ENCODE assay signal across 20 cellular contexts in the genomic region with DNA sequence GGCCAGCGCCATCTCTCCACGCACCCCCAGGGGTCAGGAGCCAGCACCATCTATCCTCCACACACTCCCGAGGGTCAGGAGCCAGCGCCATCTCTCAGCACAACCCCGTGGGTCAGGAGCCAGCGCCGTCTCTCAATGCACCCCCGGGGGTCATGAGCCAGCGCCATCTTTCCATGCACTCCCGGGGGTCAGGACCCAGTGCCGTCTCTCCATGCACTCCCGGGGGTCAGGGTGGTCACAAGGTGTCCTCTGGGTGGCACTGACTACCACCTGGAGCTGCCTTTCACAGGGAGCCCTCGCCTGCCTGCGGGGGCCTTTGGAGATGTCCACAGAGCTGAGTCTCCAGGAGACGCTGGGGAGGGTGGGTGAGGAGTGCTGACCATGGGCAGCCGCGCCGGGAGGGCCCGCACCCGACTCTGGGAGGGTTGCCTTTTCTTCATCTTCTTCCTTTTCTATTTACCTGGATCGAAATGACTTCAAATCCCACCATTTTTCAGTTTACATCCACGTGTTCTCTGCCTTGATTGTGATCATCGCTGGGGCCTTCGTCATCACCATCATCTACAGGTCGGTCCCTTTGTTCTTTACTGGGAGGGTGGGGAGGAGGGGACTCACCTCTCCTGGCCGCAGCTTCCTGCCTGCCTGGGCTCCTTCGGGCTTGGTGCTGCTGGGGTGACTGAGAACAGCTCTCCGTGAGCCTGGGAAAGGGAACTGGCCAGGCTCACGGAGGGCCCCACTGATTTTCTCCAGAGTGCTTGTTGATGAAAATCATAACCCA. TPM values are rescaled to one million over a fixed set of nuclear protein-coding genes. Genes with fewer than 3 reads are reported as not detected.
DNase-seq lines count a peak whose midpoint lies in the region; ATAC-seq and TF ChIP-seq lines count a peak whose summit lies in the region.
"Had no signal": no experiment of that assay in that cellular context is flagged by ENCODE, and none has a peak within 500 bp of the region (broad histone marks: within the 10 kb centered on the region; RNA-seq: fewer than 3 reads in every experiment).

No MANE protein-coding gene starts in this region.

- H3K9me3 ChIP-seq in right atrium auricular region (no peaks in the 10 kb centered on the region), heart left ventricle (no peaks in the 10 kb centered on the region), colonic mucosa (no peaks in the 10 kb centered on the region)

- DNase-seq in right atrium auricular region (ENCODE audit: low spot score) (peak; percentile 38), heart left ventricle (no peak), colonic mucosa (peak; percentile 14), mucosa of gallbladder (ENCODE audit: low spot score) (peak; percentile 9), NOMO-1 treated with dmso at 0.1 percent for 144 hours (lab: John Stamatoyannopoulos, UW; ENCODE audit: unreplicated experiment) (no peak), midbrain (lab: John Stamatoyannopoulos, UW) (no peak), UCSD-AML1 (lab: John Stamatoyannopoulos, UW; ENCODE audit: unreplicated experiment) (no peak)
- DNase-seq: ACHN; Calu3; CD4-positive, CD25-positive, alpha-beta regulatory T cell; KG1; NCI-H1417 treated with DMSO at 0.1 percent for 48 hours; NCI-H1930; NCI-H446; NCI-H69; NK-92 treated with Interleukin-12 subunit alpha and Interleukin-12 subunit beta, amount 100 ng/mL, for 24 hours; OCI-M1; SHP77 treated with DMSO at 0.1 percent for 48 hours had no signal

- H3K4me3 ChIP-seq in right atrium auricular region (no peak overlapping the region), heart left ventricle (no peak overlapping the region), colonic mucosa (no peak overlapping the region)

- TF ChIP-seq CTCF in right atrium auricular region (IDR thresholded peaks at IDR 0.05) (no peak), heart left ventricle (IDR thresholded peaks at IDR 0.05) (no peak), colonic mucosa (IDR thresholded peaks at IDR 0.05) (no peak)

- H3K27me3 ChIP-seq in right atrium auricular region (no peaks in the 10 kb centered on the region), heart left ventricle (no peaks in the 10 kb centered on the region), colonic mucosa (no peaks in the 10 kb centered on the region)

- no peak for TF ChIP-seq POLR2A in heart left ventricle (IDR thresholded peaks at IDR 0.05)

- ATAC-seq in heart left ventricle, result no peak
- ATAC-seq: HCT116 had no signal

- H3K9ac ChIP-seq in colonic mucosa (ENCODE audit: low read depth in 2 of 2, low read length in 2 of 2), result no peak overlapping the region

- 90 to 95% (median 92%) methylated on average over 25 to 29 of the region's 29 CpGs for WGBS in heart left ventricle, 4 donors

- intact Hi-C loops in heart left ventricle (cut with DNase I) (no loop called here), colonic mucosa (cut with DNase I) (no loop called here)

- no peaks in the 10 kb centered on the region for H3K36me3 ChIP-seq in right atrium auricular region
- H3K36me3 ChIP-seq in heart left ventricle, result no peaks in the 10 kb centered on the region
- H3K36me3 ChIP-seq in colonic mucosa, result no peaks in the 10 kb centered on the region

- H3K4me1 ChIP-seq in right atrium auricular region, result no peaks in the 10 kb centered on the region
- no peaks in the 10 kb centered on the region for H3K4me1 ChIP-seq in heart left ventricle
- no peaks in the 10 kb centered on the region for H3K4me1 ChIP-seq in colonic mucosa

- H3K27ac ChIP-seq in right atrium auricular region (no peak overlapping the region), heart left ventricle (no peak overlapping the region), colonic mucosa (no peak overlapping the region)

RNA-seq across cellular contexts. Expression of gene TEX29, which starts 19.1 kb away (rescaled TPM):
- total RNA-seq in right atrium auricular region, result not detected
- under 1 TPM in 3 of 9 donors, not detected in 6; 0.35 to 0.43 (median 0.35) TPM for total RNA-seq in heart left ventricle
- under 1 TPM; 0.15 to 0.57 TPM for polyA plus RNA-seq in heart left ventricle
- total RNA-seq in colonic mucosa, result under 1 TPM in 1 of 2 donors, not detected in 1; 0.52 TPM
- total RNA-seq in mucosa of gallbladder, result 0.92 TPM
- total RNA-seq: Calu3; CD4-positive, CD25-positive, alpha-beta regulatory T cell; RPMI7951 had no signal
- polyA plus RNA-seq: CD4-positive, CD25-positive, alpha-beta regulatory T cell had no signal

Comparison
In these comparisons a context has a peak if more than half of its experiments do, and no peak if none do; other contexts are left out.
1. DNase-seq: peak in right atrium auricular region (single experiment), colonic mucosa (single experiment) and mucosa of gallbladder (single experiment); none in heart left ventricle (0 of 5), NOMO-1 treated with dmso at 0.1 percent for 144 hours (single experiment), midbrain (single experiment) and UCSD-AML1 (single experiment).